Comparison of ENCODE assay signal across 8 cellular contexts in genomic region chr16:9008335-9009260, GRCh38. TPM values are rescaled to one million over a fixed set of nuclear protein-coding genes. Genes with fewer than 3 reads are reported as not detected.
A peak's percentile ranks its signal among the peaks of the same experiment; 100 is the strongest.
DNase-seq lines count a peak whose midpoint lies in the region; ATAC-seq and TF ChIP-seq lines count a peak whose summit lies in the region.

No MANE protein-coding gene starts in this region.

- no peak overlapping the region for H3K27ac Mint-ChIP-seq in Caco-2 (ENCODE audit: unreplicated experiment)
- no peak overlapping the region for H3K27ac Mint-ChIP-seq in activated naive CD8-positive, alpha-beta T cell treated with anti-CD3 and anti-CD28 coated beads, Interleukin-2, amount 10 ng/mL, durations not matched to agents 7 days and 5 days

- peak overlapping the region; percentile 48 for H3K4me3 Mint-ChIP-seq in Caco-2 (ENCODE audit: unreplicated experiment)
- H3K4me3 Mint-ChIP-seq in activated naive CD8-positive, alpha-beta T cell treated with anti-CD3 and anti-CD28 coated beads, Interleukin-2, amount 10 ng/mL, durations not matched to agents 7 days and 5 days = peak overlapping the region; percentile 26

- H3K27ac ChIP-seq in heart left ventricle = no peak overlapping the region
- no peak overlapping the region for H3K27ac ChIP-seq in rectal smooth muscle tissue (ENCODE audit: low read depth, low read length)
- no peak overlapping the region for H3K27ac ChIP-seq in uterus

- H3K36me3 ChIP-seq in Caco-2 (ENCODE audit: control insufficient read depth, insufficient read depth, low read length) (no peaks in the 10 kb centered on the region), heart left ventricle (no peaks in the 10 kb centered on the region), rectal smooth muscle tissue (ENCODE audit: control insufficient read depth, insufficient read depth, low read length) (no peaks in the 10 kb centered on the region), uterus (no peaks in the 10 kb centered on the region)

- TF ChIP-seq POLR2A in heart left ventricle (IDR thresholded peaks at IDR 0.05) = no peak
- no peak for TF ChIP-seq POLR2A in uterus (IDR thresholded peaks at IDR 0.05)

- no peaks in the 10 kb centered on the region for H3K27me3 Mint-ChIP-seq in Caco-2 (ENCODE audit: insufficient read depth, unreplicated experiment)
- peaks cover 24% of the 10 kb centered on the region for H3K27me3 Mint-ChIP-seq in activated naive CD8-positive, alpha-beta T cell treated with anti-CD3 and anti-CD28 coated beads, Interleukin-2, amount 10 ng/mL, durations not matched to agents 7 days and 5 days

- POLR2A ChIA-PET in Caco-2 (lab: Charles Lee) = interaction anchor here (0.6 to 0.7 kb wide), 2 partner anchors 83 to 1140 kb away, joined by 3 to 4 read pairs; partner anchors contain the start of gene HAPSTR1
- POLR2A ChIA-PET in activated naive CD8-positive, alpha-beta T cell treated with anti-CD3 and anti-CD28 coated beads, Interleukin-2, amount 10 ng/mL, durations not matched to agents 7 days and 5 days (lab: Charles Lee) = interaction anchor here (0.5 to 1.3 kb wide), 4 partner anchors 20 to 329 kb away, joined by 3 to 8 read pairs (median 4); partner anchors contain the start of gene HAPSTR1

- H3K27me3 ChIP-seq in Caco-2 (replicated peaks; ENCODE audit: control insufficient read depth, insufficient read depth, low read length) (no peaks in the 10 kb centered on the region), heart left ventricle (peaks cover 0 to 7% (median 0%) of the 10 kb centered on the region in 9 donors), rectal smooth muscle tissue (ENCODE audit: control insufficient read depth, insufficient read depth, low read length) (no peaks in the 10 kb centered on the region), uterus (no peaks in the 10 kb centered on the region)

- intact Hi-C loops in Caco-2 (cut with micrococcal nuclease; ENCODE audit: unreplicated experiment) (loop anchor here (1.0 to 10.0 kb wide), 3 partner anchors 44 to 103 kb away; no protein-coding TSS in a partner anchor), heart left ventricle (cut with DNase I) (loop anchor here in 8 of 10 donors (5.0 to 10.0 kb wide), 8 partner anchors 84 to 444 kb away; no protein-coding TSS in a partner anchor), uterus (cut with DNase I; ENCODE audit: low total_unique reads) (no loop called here)

- TF ChIP-seq CTCF in Caco-2 (IDR thresholded peaks at IDR 0.05; ENCODE audit: insufficient read depth in 1 of 2, low read depth in 1 of 2, low read length in 1 of 2, severe bottlenecking in 1 of 2, unreplicated experiment in 1 of 2) (peak; percentile 81 to 96), heart left ventricle (IDR thresholded peaks at IDR 0.05) (peak; percentile 74 to 90 (median 82)), uterus (IDR thresholded peaks at IDR 0.05) (peak; percentile 59 to 75 (median 70))

- H3K4me1 Mint-ChIP-seq in Caco-2 (ENCODE audit: low read depth, unreplicated experiment) = no peaks in the 10 kb centered on the region
- no peaks in the 10 kb centered on the region for H3K4me1 Mint-ChIP-seq in activated naive CD8-positive, alpha-beta T cell treated with anti-CD3 and anti-CD28 coated beads, Interleukin-2, amount 10 ng/mL, durations not matched to agents 7 days and 5 days

- DNase-seq in Caco-2 = peak; percentile 80 to 84
- DNase-seq in Jurkat, Clone E6-1 (ENCODE audit: low read depth, low spot score) = peak; percentile 39
- DNase-seq in SKM-1 (lab: John Stamatoyannopoulos, UW; ENCODE audit: unreplicated experiment) = peak; percentile 37
- DNase-seq in activated naive CD8-positive, alpha-beta T cell treated with anti-CD3 and anti-CD28 coated beads, Interleukin-2, amount 10 ng/mL, durations not matched to agents 7 days and 5 days = peak; percentile 68
- peak; percentile 71 to 82 (median 77) for DNase-seq in heart left ventricle
- DNase-seq in uterus = peak; percentile 43 to 63

- peak overlapping the region; percentile 24 for H3K9ac ChIP-seq in rectal smooth muscle tissue (ENCODE audit: low read length)

- no peaks in the 10 kb centered on the region for H3K36me3 Mint-ChIP-seq in Caco-2 (ENCODE audit: insufficient read depth, unreplicated experiment)
- no peaks in the 10 kb centered on the region for H3K36me3 Mint-ChIP-seq in activated naive CD8-positive, alpha-beta T cell treated with anti-CD3 and anti-CD28 coated beads, Interleukin-2, amount 10 ng/mL, durations not matched to agents 7 days and 5 days

- ATAC-seq in GM21390 (IDR thresholded peaks at IDR 0.05; ENCODE audit: unreplicated experiment) (peak; percentile 92), heart left ventricle (peak; percentile 80 to 96 (median 93))
- peak; percentile 87 for ATAC-seq in activated naive CD8-positive, alpha-beta T cell treated with anti-CD3 and anti-CD28 coated beads, Interleukin-2, amount 10 ng/mL, durations not matched to agents 7 days and 5 days (ENCODE audit: low read depth)

- H3K9me3 ChIP-seq in Caco-2 (no peaks in the 10 kb centered on the region), heart left ventricle (no peaks in the 10 kb centered on the region), uterus (no peaks in the 10 kb centered on the region)

- BruUV-seq in Caco-2 (replicated peaks; lab: Mats Ljungman, UMichigan) = no TSS peak

- CTCF ChIA-PET in Caco-2 (lab: Charles Lee) = interaction anchor here (0.5 to 2.0 kb wide), 37 partner anchors 8 to 211 kb away, joined by 3 to 76 read pairs (median 4); partner anchors contain the start of genes CARHSP1, HAPSTR1, PMM2 and TMEM186

- no peaks in the 10 kb centered on the region for H3K9me3 Mint-ChIP-seq in Caco-2 (ENCODE audit: unreplicated experiment)
- H3K9me3 Mint-ChIP-seq in activated naive CD8-positive, alpha-beta T cell treated with anti-CD3 and anti-CD28 coated beads, Interleukin-2, amount 10 ng/mL, durations not matched to agents 7 days and 5 days = peaks cover 2% of the 10 kb centered on the region

- no peaks in the 10 kb centered on the region for H3K4me1 ChIP-seq in Caco-2
- peaks cover 0 to 14% (median 6%) of the 10 kb centered on the region in 12 donors for H3K4me1 ChIP-seq in heart left ventricle
- H3K4me1 ChIP-seq in rectal smooth muscle tissue (ENCODE audit: control insufficient read depth, insufficient read depth, low read length) = peaks cover 2% of the 10 kb centered on the region
- no peaks in the 10 kb centered on the region for H3K4me1 ChIP-seq in uterus

- 26 to 29% (median 27%) methylated on average over 29 to 34 of the region's 34 CpGs for WGBS in heart left ventricle, 4 donors

- no peak overlapping the region for H3K4me3 ChIP-seq in Caco-2 (ENCODE audit: low read depth, low read length)
- H3K4me3 ChIP-seq in Jurkat, Clone E6-1 (ENCODE audit: low read length) = no peak overlapping the region
- peak overlapping the region in 11 of 12 donors; percentile 15 to 51 (median 36) for H3K4me3 ChIP-seq in heart left ventricle
- peak overlapping the region; percentile 68 for H3K4me3 ChIP-seq in rectal smooth muscle tissue (ENCODE audit: low read length)
- peak overlapping the region in 1 of 2 donors; percentile 22 for H3K4me3 ChIP-seq in uterus

RNA-seq across cellular contexts. Expression of gene USP7, which starts 44.9 kb away (rescaled TPM):
- total RNA-seq in Caco-2 (2022) = 139 and 148 TPM in 2 replicates
- 98.6 TPM for polyA plus RNA-seq in Jurkat, Clone E6-1 (2012; ENCODE audit: insufficient read depth, insufficient read length)
- total RNA-seq in activated naive CD8-positive, alpha-beta T cell treated with anti-CD3 and anti-CD28 coated beads, Interleukin-2, amount 10 ng/mL, durations not matched to agents 7 days and 5 days = 100 to 1,000 TPM; 153 to 162 TPM
- 10 to 100 TPM; 49.5 to 86.5 (median 68.1) TPM for total RNA-seq in heart left ventricle
- polyA plus RNA-seq in heart left ventricle = 10 to 100 TPM; 20.3 to 38.0 TPM
- 100 to 1,000 TPM in 2 of 4 donors, 10 to 100 TPM in 2; 20.9 to 223 (median 122) TPM for total RNA-seq in uterus

Comparison
In these comparisons a context has a peak if more than half of its experiments do, and no peak if none do; other contexts are left out.
1. H3K4me3 ChIP-seq: peak in heart left ventricle (11 of 12) and rectal smooth muscle tissue (single experiment); none in Caco-2 (single experiment) and Jurkat, Clone E6-1 (single experiment).
2. Peak in every context shown above with its lines, with median percentiles within 50 percentile points of each other: DNase-seq, CTCF ChIP-seq and ATAC-seq.